ENCODE assay signal across 31 cellular contexts in the genomic region with DNA sequence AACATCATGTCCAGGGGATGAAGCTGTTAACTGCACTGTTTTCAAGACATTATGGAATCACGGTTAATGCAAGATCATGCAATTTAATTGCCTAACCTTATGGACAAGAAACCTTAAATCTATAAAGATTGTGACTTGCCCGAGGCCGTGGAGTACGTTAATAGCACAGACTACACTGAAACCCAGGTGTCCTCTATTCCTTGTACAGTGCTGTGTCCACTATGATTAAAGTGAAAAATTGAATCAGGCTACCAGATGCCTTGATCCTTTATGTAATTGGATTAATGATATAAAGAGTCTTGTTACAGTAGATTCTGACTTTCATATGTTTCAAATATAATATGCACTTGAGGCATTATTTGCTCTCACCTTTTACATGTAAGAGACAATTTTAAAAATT. TPM values are rescaled to one million over a fixed set of nuclear protein-coding genes. Genes with fewer than 3 reads are reported as not detected.
"Had no signal": no experiment of that assay in that cellular context is flagged by ENCODE, and none has a peak within 500 bp of the region (broad histone marks: within the 10 kb centered on the region; RNA-seq: fewer than 3 reads in every experiment).

No MANE protein-coding gene starts in this region.

- H3K9me3 Mint-ChIP-seq: activated B cell treated with CpG ODN at 0.5 μM for 24 hours; activated naive CD8-positive, alpha-beta T cell treated with anti-CD3 and anti-CD28 coated beads, Interleukin-2, amount 10 ng/mL, durations not matched to agents 7 days and 5 days; activated T-helper 1 cell treated with anti-CD3 and anti-CD28 coated beads, Interleukin-12 subunit alpha, Interleukin-12 subunit beta, Interleukin-2, Interleukin-4 antibody, amounts not matched to agents 30 ng/mL and 10 ng/mL and 1 ng/mL, durations not matched to agents 14 hours and 24 hours and 36 hours; activated T-helper 2 cell treated with anti-CD3 and anti-CD28 coated beads, Interferon-gamma antibody, Interleukin-2, Interleukin-4, amounts not matched to agents 10 μg/mL and 5 μg/mL and 100 μg/mL, durations not matched to agents 14 hours and 24 hours and 36 hours had no signal

- H3K4me1 ChIP-seq: ascending aorta, breast epithelium, colonic mucosa had no signal

- H3K4me3 ChIP-seq: ascending aorta, breast epithelium, cardiac muscle cell, colonic mucosa, heart left ventricle had no signal

- H3K27me3 ChIP-seq: ascending aorta, breast epithelium, cardiac muscle cell, colonic mucosa, heart left ventricle had no signal

- H3K4me1 Mint-ChIP-seq: activated B cell treated with CpG ODN at 0.5 μM for 24 hours; activated naive CD8-positive, alpha-beta T cell treated with anti-CD3 and anti-CD28 coated beads, Interleukin-2, amount 10 ng/mL, durations not matched to agents 7 days and 5 days; brain; T-helper 17 cell had no signal

- H3K27ac ChIP-seq: ascending aorta, breast epithelium, cardiac muscle cell, colonic mucosa, heart left ventricle, WERI-Rb-1 had no signal

- DNase-seq: activated B cell treated with CpG ODN at 0.5 μM for 24 hours; activated CD4-positive, alpha-beta T cell treated with anti-CD3 and anti-CD28 coated beads for 48 hours; activated CD4-positive, alpha-beta T cell treated with anti-CD3 and anti-CD28 coated beads, Interleukin-2, amount 50 U/mL, for 1 hour; activated CD4-positive, alpha-beta T cell treated with anti-CD3 and anti-CD28 coated beads, Interleukin-2, amount 50 U/mL, for 48 hours; activated CD8-positive, alpha-beta memory T cell treated with anti-CD3 and anti-CD28 coated beads for 24 hours; activated CD8-positive, alpha-beta T cell treated with anti-CD3 and anti-CD28 coated beads for 36 hours; activated effector memory CD4-positive, alpha-beta T cell treated with anti-CD3 and anti-CD28 coated beads, Interleukin-2, amount 50 U/mL, for 16 hours; activated naive CD4-positive, alpha-beta T cell treated with anti-CD3 and anti-CD28 coated beads for 36 hours; activated naive CD8-positive, alpha-beta T cell treated with anti-CD3 and anti-CD28 coated beads, Interleukin-2, amount 10 ng/mL, durations not matched to agents 7 days and 5 days; activated T-cell treated with anti-CD3 and anti-CD28 coated beads, Interleukin-2, amount 50 U/mL, for 1 hour; activated T-cell treated with anti-CD3 and anti-CD28 coated beads, Interleukin-2, amount 50 U/mL, for 48 hours; central memory CD4-positive, alpha-beta T cell; cerebellar nuclear complex; colonic mucosa; effector CD8-positive, alpha-beta T cell; foreskin fibroblast; glutamatergic neuron; heart left ventricle; T-helper 17 cell; T1000; WERI-Rb-1 had no signal

- H3K4me3 Mint-ChIP-seq: activated B cell treated with CpG ODN at 0.5 μM for 24 hours; activated CD8-positive, alpha-beta T cell treated with anti-CD3 and anti-CD28 coated beads for 36 hours; activated naive CD4-positive, alpha-beta T cell treated with anti-CD3 and anti-CD28 coated beads for 36 hours; activated naive CD8-positive, alpha-beta T cell treated with anti-CD3 and anti-CD28 coated beads, Interleukin-2, amount 10 ng/mL, durations not matched to agents 7 days and 5 days; activated T-helper 1 cell treated with anti-CD3 and anti-CD28 coated beads, Interleukin-12 subunit alpha, Interleukin-12 subunit beta, Interleukin-2, Interleukin-4 antibody, amounts not matched to agents 30 ng/mL and 10 ng/mL and 1 ng/mL, durations not matched to agents 14 hours and 24 hours and 36 hours; brain; T-helper 17 cell; T-helper 2 cell treated with Interferon-gamma antibody and Interleukin-4, amounts not matched to agents 5 μg/mL and 100 μg/mL, for 36 hours had no signal

- H3K27ac Mint-ChIP-seq: activated B cell treated with CpG ODN at 0.5 μM for 24 hours; activated CD8-positive, alpha-beta T cell treated with anti-CD3 and anti-CD28 coated beads for 36 hours; activated naive CD4-positive, alpha-beta T cell treated with anti-CD3 and anti-CD28 coated beads for 36 hours; activated naive CD4-positive, alpha-beta T cell treated with anti-CD3 and anti-CD28 coated beads, Interleukin-2, amount 50 U/mL, for 72 hours; activated naive CD8-positive, alpha-beta T cell treated with anti-CD3 and anti-CD28 coated beads, Interleukin-2, amount 10 ng/mL, durations not matched to agents 7 days and 5 days; activated T-helper 1 cell treated with anti-CD3 and anti-CD28 coated beads, Interleukin-12 subunit alpha, Interleukin-12 subunit beta, Interleukin-2, Interleukin-4 antibody, amounts not matched to agents 30 ng/mL and 10 ng/mL and 1 ng/mL, durations not matched to agents 14 hours and 24 hours and 36 hours; activated T-helper 2 cell treated with anti-CD3 and anti-CD28 coated beads, Interferon-gamma antibody, Interleukin-2, Interleukin-4, amounts not matched to agents 10 μg/mL and 5 μg/mL and 100 μg/mL, durations not matched to agents 14 hours and 24 hours and 36 hours; brain; T-helper 17 cell; T-helper 2 cell treated with Interferon-gamma antibody and Interleukin-4, amounts not matched to agents 5 μg/mL and 100 μg/mL, for 36 hours had no signal

- ATAC-seq: activated CD4-positive, CD25-positive, alpha-beta regulatory T cell treated with anti-CD3 and anti-CD28 coated beads, Interleukin-2, amount 50 U/mL, for 24 hours; activated CD8-positive, alpha-beta T cell treated with anti-CD3 and anti-CD28 coated beads for 36 hours; activated naive CD4-positive, alpha-beta T cell treated with anti-CD3 and anti-CD28 coated beads, Interleukin-2, amount 50 U/mL, for 72 hours; esophagus mucosa; heart left ventricle; T-helper 17 cell had no signal

- H3K36me3 ChIP-seq: ascending aorta, breast epithelium, cardiac muscle cell, colonic mucosa, heart left ventricle, WERI-Rb-1 had no signal

- H3K9me3 ChIP-seq: ascending aorta, breast epithelium, colonic mucosa had no signal

- H3K36me3 Mint-ChIP-seq: activated naive CD4-positive, alpha-beta T cell treated with anti-CD3 and anti-CD28 coated beads, Interleukin-2, amount 50 U/mL, for 72 hours; activated naive CD8-positive, alpha-beta T cell treated with anti-CD3 and anti-CD28 coated beads, Interleukin-2, amount 10 ng/mL, durations not matched to agents 7 days and 5 days; brain had no signal

- H3K27me3 Mint-ChIP-seq: activated B cell treated with CpG ODN at 0.5 μM for 24 hours; activated CD8-positive, alpha-beta T cell treated with anti-CD3 and anti-CD28 coated beads for 36 hours; brain; T-helper 17 cell had no signal

RNA-seq across cellular contexts. Expression of gene ETV1, which starts 33.9 kb away (rescaled TPM):
- total RNA-seq: activated B cell treated with CpG ODN at 0.5 μM for 24 hours; activated naive CD4-positive, alpha-beta T cell treated with anti-CD3 and anti-CD28 coated beads for 36 hours; activated naive CD4-positive, alpha-beta T cell treated with anti-CD3 and anti-CD28 coated beads, Interleukin-2, amount 50 U/mL, for 72 hours; activated T-helper 1 cell treated with anti-CD3 and anti-CD28 coated beads, Interleukin-12 subunit alpha, Interleukin-12 subunit beta, Interleukin-2, Interleukin-4 antibody, amounts not matched to agents 30 ng/mL and 10 ng/mL and 1 ng/mL, durations not matched to agents 14 hours and 24 hours and 36 hours had no signal
